30 cellular contexts compared by ENCODE assay signal in the genomic region with DNA sequence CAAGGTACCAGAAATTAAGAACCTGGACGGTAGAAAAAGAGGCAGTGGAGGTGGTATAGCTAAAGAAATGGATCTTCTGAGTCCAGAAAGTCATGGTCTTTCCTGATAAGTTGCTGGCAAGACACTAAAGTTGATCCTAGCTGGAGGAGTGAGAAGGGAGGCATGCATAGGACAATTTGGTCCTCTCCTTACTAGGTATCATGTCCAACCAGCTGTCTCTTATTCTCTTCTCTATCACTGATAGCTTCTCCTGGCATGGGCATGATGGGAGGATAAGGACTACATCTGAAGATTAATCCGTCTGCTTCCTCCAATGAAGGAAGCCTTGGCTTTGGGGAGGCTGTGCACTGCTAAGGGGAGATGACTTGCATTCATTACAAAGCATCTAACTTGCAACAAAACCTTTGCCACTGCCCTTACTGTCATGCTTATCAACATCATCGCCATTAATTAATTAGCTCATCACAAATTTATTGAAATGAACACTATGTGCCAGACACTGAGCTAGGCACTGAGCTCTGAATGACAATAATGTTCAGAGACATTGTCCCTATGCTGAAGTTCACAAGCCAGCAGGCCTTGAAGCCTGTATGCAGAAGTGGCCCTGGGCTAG.
"Had no signal": no experiment of that assay in that cellular context is flagged by ENCODE, and none has a peak within 500 bp of the region (broad histone marks: within the 10 kb centered on the region; RNA-seq: fewer than 3 reads in every experiment).

No MANE protein-coding gene starts in this region.

- H3K27ac Mint-ChIP-seq: activated CD4-positive, alpha-beta memory T cell treated with anti-CD3 and anti-CD28 coated beads for 36 hours; activated naive CD4-positive, alpha-beta T cell treated with anti-CD3 and anti-CD28 coated beads, Interleukin-2, amount 10 ng/mL, durations not matched to agents 7 days and 5 days; activated naive CD8-positive, alpha-beta T cell; activated naive CD8-positive, alpha-beta T cell treated with anti-CD3 and anti-CD28 coated beads, Interleukin-2, amount 50 U/mL, for 24 hours; activated T-helper 1 cell treated with anti-CD3 and anti-CD28 coated beads, Interleukin-12 subunit alpha, Interleukin-12 subunit beta, Interleukin-2, Interleukin-4 antibody, amounts not matched to agents 30 ng/mL and 10 ng/mL and 1 ng/mL, durations not matched to agents 14 hours and 24 hours and 36 hours; brain had no signal

- H3K4me3 Mint-ChIP-seq: activated CD4-positive, alpha-beta memory T cell treated with anti-CD3 and anti-CD28 coated beads for 36 hours; activated naive CD4-positive, alpha-beta T cell treated with anti-CD3 and anti-CD28 coated beads, Interleukin-2, amount 10 ng/mL, durations not matched to agents 7 days and 5 days; activated naive CD8-positive, alpha-beta T cell; activated naive CD8-positive, alpha-beta T cell treated with anti-CD3 and anti-CD28 coated beads, Interleukin-2, amount 50 U/mL, for 24 hours; activated T-cell treated with anti-CD3 and anti-CD28 coated beads, Interleukin-2, amount 50 U/mL, for 4 hours; activated T-helper 1 cell treated with anti-CD3 and anti-CD28 coated beads, Interleukin-12 subunit alpha, Interleukin-12 subunit beta, Interleukin-2, Interleukin-4 antibody, amounts not matched to agents 30 ng/mL and 10 ng/mL and 1 ng/mL, durations not matched to agents 14 hours and 24 hours and 36 hours; brain had no signal

- H3K9me3 Mint-ChIP-seq: activated CD4-positive, alpha-beta memory T cell treated with anti-CD3 and anti-CD28 coated beads for 36 hours; activated naive CD4-positive, alpha-beta T cell treated with anti-CD3 and anti-CD28 coated beads, Interleukin-2, amount 10 ng/mL, durations not matched to agents 7 days and 5 days; activated naive CD8-positive, alpha-beta T cell treated with anti-CD3 and anti-CD28 coated beads, Interleukin-2, amount 50 U/mL, for 24 hours; activated T-cell treated with anti-CD3 and anti-CD28 coated beads, Interleukin-2, amount 50 U/mL, for 4 hours; activated T-helper 1 cell treated with anti-CD3 and anti-CD28 coated beads, Interleukin-12 subunit alpha, Interleukin-12 subunit beta, Interleukin-2, Interleukin-4 antibody, amounts not matched to agents 30 ng/mL and 10 ng/mL and 1 ng/mL, durations not matched to agents 14 hours and 24 hours and 36 hours; brain had no signal

- H3K4me1 ChIP-seq: SJCRH30 had no signal

- H3K27me3 ChIP-seq: SJCRH30 had no signal

- H3K27me3 Mint-ChIP-seq: activated CD4-positive, alpha-beta memory T cell treated with anti-CD3 and anti-CD28 coated beads for 36 hours; activated naive CD8-positive, alpha-beta T cell; activated naive CD8-positive, alpha-beta T cell treated with anti-CD3 and anti-CD28 coated beads, Interleukin-2, amount 50 U/mL, for 24 hours had no signal

- H3K36me3 Mint-ChIP-seq: activated CD4-positive, alpha-beta memory T cell treated with anti-CD3 and anti-CD28 coated beads for 36 hours; activated naive CD4-positive, alpha-beta T cell treated with anti-CD3 and anti-CD28 coated beads, Interleukin-2, amount 10 ng/mL, durations not matched to agents 7 days and 5 days; activated naive CD8-positive, alpha-beta T cell; brain had no signal

- H3K36me3 ChIP-seq: SJCRH30 had no signal

- FAIRE-seq: TTC549 had no signal

- H3K9me3 ChIP-seq: SJCRH30 had no signal

- H3K4me3 ChIP-seq: SJCRH30, SK-N-MC had no signal

- DNase-seq: activated CD4-positive, alpha-beta memory T cell treated with anti-CD3 and anti-CD28 coated beads for 36 hours; activated CD4-positive, alpha-beta T cell treated with anti-CD3 and anti-CD28 coated beads for 4 hours; activated CD4-positive, alpha-beta T cell treated with anti-CD3 and anti-CD28 coated beads, Interleukin-2, amount 50 U/mL, for 1 hour; activated CD8-positive, alpha-beta memory T cell treated with anti-CD3 and anti-CD28 coated beads, Interleukin-2, amount 50 U/mL, for 4 hours; activated gamma-delta T cell treated with Interleukin-2 at 50 U/mL for 16 hours; activated naive CD4-positive, alpha-beta T cell treated with anti-CD3 and anti-CD28 coated beads, Interleukin-2, amount 10 ng/mL, durations not matched to agents 7 days and 5 days; activated naive CD8-positive, alpha-beta T cell treated with anti-CD3 and anti-CD28 coated beads, Interleukin-2, amount 50 U/mL, for 24 hours; activated T-cell treated with anti-CD3 and anti-CD28 coated beads for 4 hours; activated T-cell treated with anti-CD3 and anti-CD28 coated beads, Interleukin-2, amount 50 U/mL, for 4 hours; anterior cingulate cortex; central memory CD4-positive, alpha-beta T cell; NCI-H1092 treated with DMSO at 0.1 percent for 48 hours; NCI-H1417; NCI-H146; NCI-H187; NCI-H2029 treated with DMSO at 0.1 percent for 48 hours; NCI-H2107; NCI-H2171; NCI-H510A treated with DMSO at 0.1 percent for 48 hours; NCI-H526 treated with DMSO at 0.1 percent for 48 hours; NCI-H774; SHP77; SJCRH30; T1000 had no signal

- H3K27ac ChIP-seq: SJCRH30, SK-N-MC had no signal

- ATAC-seq: activated naive CD8-positive, alpha-beta T cell treated with anti-CD3 and anti-CD28 coated beads, Interleukin-2, amount 50 U/mL, for 24 hours; activated T-cell treated with anti-CD3 and anti-CD28 coated beads, Interleukin-2, amount 50 U/mL, for 4 hours; Panc1 had no signal
